In the genomic region with DNA sequence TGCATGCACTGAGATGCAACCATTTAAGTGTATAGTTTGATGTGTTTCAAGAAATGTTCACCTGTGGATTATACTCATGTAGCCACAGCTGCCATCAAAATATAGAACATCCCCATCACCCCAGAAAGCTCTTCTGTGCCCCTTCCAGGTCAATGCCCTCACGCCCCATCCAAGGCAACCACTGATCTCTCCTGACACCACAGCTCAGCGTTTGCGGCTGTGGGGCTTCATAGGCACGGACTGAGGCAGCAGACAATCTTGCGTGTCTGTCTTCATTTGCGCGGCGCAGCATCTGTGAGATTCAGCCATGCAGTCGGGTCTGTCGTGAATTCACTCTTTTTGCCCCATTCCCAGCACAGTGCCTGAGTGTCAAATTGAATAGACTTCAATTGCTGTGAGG, we compare ENCODE assay signal across 17 cellular contexts.
"Had no signal": no experiment of that assay in that cellular context is flagged by ENCODE, and none has a peak within 500 bp of the region (broad histone marks: within the 10 kb centered on the region; RNA-seq: fewer than 3 reads in every experiment).

No MANE protein-coding gene starts in this region.

- H3K9me3 ChIP-seq: uterus had no signal

- H3K27ac Mint-ChIP-seq: dendritic cell treated with granulocyte-macrophage colony-stimulating factor and Interleukin-4, amounts not matched to agents 40 ng/mL and 50 ng/mL, for 4 days; memory B cell; naive B cell; nephron had no signal

- DNase-seq: cerebellar nuclear complex; erythroblast; foreskin keratinocyte; naive B cell; sigmoid colon; stimulated activated CD4-positive, alpha-beta T cell treated with anti-CD3 and anti-CD28 coated beads, Interleukin-12 subunit alpha, Interleukin-12 subunit beta, amount 100 ng/mL, for 4 hours; stimulated activated naive CD4-positive, alpha-beta T cell; stomach; trophoblast cell; uterus had no signal

- H3K36me3 ChIP-seq: right atrium auricular region, sigmoid colon, stomach, uterus had no signal

- H3K4me1 ChIP-seq: foreskin keratinocyte, right atrium auricular region, sigmoid colon, stomach, uterus had no signal

- H3K4me1 Mint-ChIP-seq: memory B cell, naive B cell, nephron had no signal

- H3K9me3 Mint-ChIP-seq: dendritic cell treated with granulocyte-macrophage colony-stimulating factor and Interleukin-4, amounts not matched to agents 40 ng/mL and 50 ng/mL, for 4 days; nephron had no signal

- H3K4me3 ChIP-seq: right atrium auricular region, sigmoid colon, skin epidermis, stomach, uterus had no signal

- FAIRE-seq: colon, endothelial cell of umbilical vein had no signal

- H3K27me3 ChIP-seq: foreskin keratinocyte, right atrium auricular region, uterus had no signal

- H3K36me3 Mint-ChIP-seq: naive B cell had no signal

- ATAC-seq: foreskin keratinocyte had no signal

- H3K4me3 Mint-ChIP-seq: dendritic cell treated with granulocyte-macrophage colony-stimulating factor and Interleukin-4, amounts not matched to agents 40 ng/mL and 50 ng/mL, for 4 days; memory B cell; naive B cell; nephron had no signal

- H3K27ac ChIP-seq: foreskin keratinocyte, right atrium auricular region, sigmoid colon, skin epidermis, stomach, uterus had no signal
